In genomic region chr1:179310721-179311120, GRCh38 we compare ENCODE assay signal across 1 cellular context.
TF ChIP-seq lines count a peak whose summit lies in the region.

No MANE protein-coding gene starts in this region.

TF ChIP-seq in GM23338, 12 proteins besides CTCF, POLR2A, EP300 and RAD21 (continued from another document):
- TF ChIP-seq ZNF462 (CRISPR knock-in tag; IDR thresholded peaks at IDR 0.05), result no peak
- no peak for TF ChIP-seq EZH2phosphoT487 (IDR thresholded peaks at IDR 0.05; ENCODE audit: unreplicated experiment)
- no peak for TF ChIP-seq JUNB (IDR thresholded peaks at IDR 0.05; ENCODE audit: unreplicated experiment)
